Comparison of ENCODE assay signal across 10 cellular contexts in genomic region chr18:23106575-23106974, GRCh38. TPM values are rescaled to one million over a fixed set of nuclear protein-coding genes. Genes with fewer than 3 reads are reported as not detected.
DNase-seq lines count a peak whose midpoint lies in the region; ATAC-seq and TF ChIP-seq lines count a peak whose summit lies in the region.
"Had no signal": no experiment of that assay in that cellular context is flagged by ENCODE, and none has a peak within 500 bp of the region (broad histone marks: within the 10 kb centered on the region; RNA-seq: fewer than 3 reads in every experiment).

No MANE protein-coding gene starts in this region.

- no peak overlapping the region for H3K4me3 ChIP-seq in epithelial cell of esophagus (ENCODE audit: low read length)
- no peak overlapping the region for H3K4me3 ChIP-seq in CD8-positive, alpha-beta memory T cell (ENCODE audit: low read length)

- peaks cover 0 to 3% of the 10 kb centered on the region in 2 donors for H3K27me3 Mint-ChIP-seq in CD8-positive, alpha-beta memory T cell
- H3K27me3 Mint-ChIP-seq in stimulated activated naive CD8-positive, alpha-beta T cell treated with anti-CD3 and anti-CD28 coated beads, Interleukin-15, amount 100 ng/mL, for 72 hours, result no peaks in the 10 kb centered on the region

- H3K36me3 Mint-ChIP-seq in CD8-positive, alpha-beta memory T cell, result peaks cover 0 to 5% (median 0%) of the 10 kb centered on the region in 3 donors
- H3K36me3 Mint-ChIP-seq: activated naive CD4-positive, alpha-beta T cell treated with anti-CD3 and anti-CD28 coated beads, Interleukin-2, amount 50 U/mL, for 24 hours had no signal

- no peak for TF ChIP-seq CTCF in epithelial cell of esophagus (IDR thresholded peaks at IDR 0.05; ENCODE audit: insufficient read depth, low read depth, low read length, missing control alignments)

- no peak for ATAC-seq in stimulated activated naive CD8-positive, alpha-beta T cell treated with anti-CD3 and anti-CD28 coated beads, Interleukin-15, amount 100 ng/mL, for 72 hours

- H3K9me3 ChIP-seq in CD8-positive, alpha-beta memory T cell (ENCODE audit: low read length), result no peaks in the 10 kb centered on the region

- CTCF ChIA-PET in CD8-positive, alpha-beta memory T cell (lab: Charles Lee), result interaction anchor here (1.1 to 1.6 kb wide), 2 partner anchors 13 to 24 kb away, joined by 3 read pairs; no protein-coding TSS in a partner anchor

- no peak overlapping the region for H3K4me3 Mint-ChIP-seq in CD8-positive, alpha-beta memory T cell
- H3K4me3 Mint-ChIP-seq in stimulated activated naive CD8-positive, alpha-beta T cell treated with anti-CD3 and anti-CD28 coated beads, Interleukin-15, amount 100 ng/mL, for 72 hours, result no peak overlapping the region
- H3K4me3 Mint-ChIP-seq: activated naive CD4-positive, alpha-beta T cell treated with anti-CD3 and anti-CD28 coated beads, Interleukin-2, amount 50 U/mL, for 24 hours had no signal

- POLR2A ChIA-PET in CD8-positive, alpha-beta memory T cell (lab: Charles Lee), result no interaction called here

- H3K9me3 Mint-ChIP-seq in CD8-positive, alpha-beta memory T cell, result peaks cover 0 to 2% (median 0%) of the 10 kb centered on the region in 5 donors
- H3K9me3 Mint-ChIP-seq in stimulated activated naive CD8-positive, alpha-beta T cell treated with anti-CD3 and anti-CD28 coated beads, Interleukin-15, amount 100 ng/mL, for 72 hours, result peaks cover 0 to 5% of the 10 kb centered on the region in 2 donors

- peak overlapping the region in 1 of 8 donors; percentile 15 for H3K27ac Mint-ChIP-seq in CD8-positive, alpha-beta memory T cell
- no peak overlapping the region for H3K27ac Mint-ChIP-seq in stimulated activated naive CD8-positive, alpha-beta T cell treated with anti-CD3 and anti-CD28 coated beads, Interleukin-15, amount 100 ng/mL, for 72 hours
- H3K27ac Mint-ChIP-seq: activated naive CD4-positive, alpha-beta T cell treated with anti-CD3 and anti-CD28 coated beads, Interleukin-2, amount 50 U/mL, for 24 hours had no signal

- no peaks in the 10 kb centered on the region for H3K4me1 ChIP-seq in CD8-positive, alpha-beta memory T cell (ENCODE audit: insufficient read depth, low read length)

- H3K36me3 ChIP-seq in CD8-positive, alpha-beta memory T cell (ENCODE audit: insufficient read depth, low read length), result no peaks in the 10 kb centered on the region

- no peaks in the 10 kb centered on the region for H3K27me3 ChIP-seq in CD8-positive, alpha-beta memory T cell (ENCODE audit: insufficient read depth, low read length, poor library complexity, severe bottlenecking)

- no peaks in the 10 kb centered on the region for H3K4me1 Mint-ChIP-seq in CD8-positive, alpha-beta memory T cell
- H3K4me1 Mint-ChIP-seq in stimulated activated naive CD8-positive, alpha-beta T cell treated with anti-CD3 and anti-CD28 coated beads, Interleukin-15, amount 100 ng/mL, for 72 hours, result no peaks in the 10 kb centered on the region
- H3K4me1 Mint-ChIP-seq: activated naive CD4-positive, alpha-beta T cell treated with anti-CD3 and anti-CD28 coated beads, Interleukin-2, amount 50 U/mL, for 24 hours had no signal

- DNase-seq in GM04503 (ENCODE audit: low read depth) (peak; percentile 92), RKO (ENCODE audit: low spot score) (peak; percentile 87), epithelial cell of esophagus (ENCODE audit: low read depth) (peak; percentile 65), renal cortical epithelial cell (ENCODE audit: low read depth) (peak; percentile 98), NCI-H510A (lab: John Stamatoyannopoulos, UW) (no peak)
- DNase-seq in CD8-positive, alpha-beta memory T cell, result no peak
- DNase-seq in activated CD4-positive, alpha-beta T cell treated with anti-CD3 and anti-CD28 coated beads, Interleukin-2, amount 50 U/mL, for 4 hours, result no peak
- no peak for DNase-seq in stimulated activated naive CD8-positive, alpha-beta T cell treated with anti-CD3 and anti-CD28 coated beads, Interleukin-15, amount 100 ng/mL, for 72 hours
- DNase-seq: left cardiac atrium had no signal

- no peak overlapping the region for H3K27ac ChIP-seq in CD8-positive, alpha-beta memory T cell (ENCODE audit: low read depth, low read length)

RNA-seq across cellular contexts. Expression of gene CABLES1, which starts 28.7 kb away (rescaled TPM):
- 4.7 and 7.7 TPM in 2 replicates for total RNA-seq in renal cortical epithelial cell
- total RNA-seq in CD8-positive, alpha-beta memory T cell, result 1 to 10 TPM; 8.0 to 8.9 TPM
- 0.30 TPM for polyA plus RNA-seq in CD8-positive, alpha-beta memory T cell

Comparison
In these comparisons a context has a peak if more than half of its experiments do, and no peak if none do; other contexts are left out.
1. DNase-seq: peak in GM04503 (single experiment), RKO (single experiment), epithelial cell of esophagus (single experiment) and renal cortical epithelial cell (single experiment); none in CD8-positive, alpha-beta memory T cell (0 of 5), NCI-H510A (single experiment), activated CD4-positive, alpha-beta T cell treated with anti-CD3 and anti-CD28 coated beads, Interleukin-2, amount 50 U/mL, for 4 hours (0 of 2) and stimulated activated naive CD8-positive, alpha-beta T cell treated with anti-CD3 and anti-CD28 coated beads, Interleukin-15, amount 100 ng/mL, for 72 hours (0 of 2).